ENCODE assay signal across 30 cellular contexts in genomic region chr15:62440310-62440709, GRCh38. TPM values are rescaled to one million over a fixed set of nuclear protein-coding genes. Genes with fewer than 3 reads are reported as not detected.
A peak's percentile ranks its signal among the peaks of the same experiment; 100 is the strongest.
DNase-seq lines count a peak whose midpoint lies in the region; ATAC-seq and TF ChIP-seq lines count a peak whose summit lies in the region.
"Had no signal": no experiment of that assay in that cellular context is flagged by ENCODE, and none has a peak within 500 bp of the region (broad histone marks: within the 10 kb centered on the region; RNA-seq: fewer than 3 reads in every experiment).

No MANE protein-coding gene starts in this region.

- WGBS in sigmoid colon, 2 donors = 83 to 86% methylated on average over 7 of the region's 7 CpGs
- 12 to 14% methylated on average over 7 of the region's 7 CpGs for WGBS in aorta, 2 donors

- no peak for TF ChIP-seq CTCF in sigmoid colon (IDR thresholded peaks at IDR 0.05)
- no peak for TF ChIP-seq CTCF in GM20000 (IDR thresholded peaks at IDR 0.05; ENCODE audit: extremely low read depth, missing control alignments)

- H3K27me3 ChIP-seq in sigmoid colon (no peaks in the 10 kb centered on the region), aorta (ENCODE audit: control insufficient read depth in 1 of 2, insufficient read depth in 2 of 2, low read length in 1 of 2) (no peaks in the 10 kb centered on the region)
- H3K27me3 ChIP-seq: gastroesophageal sphincter, SJSA1 had no signal

- ATAC-seq in Right ventricle myocardium superior (ENCODE audit: poor library complexity) (peak; percentile 45), left cardiac atrium (no peak), aorta (ENCODE audit: low FRiP score) (no peak), GM19395 (IDR thresholded peaks at IDR 0.05; ENCODE audit: unreplicated experiment) (no peak)
- ATAC-seq: activated CD8-positive, alpha-beta T cell treated with anti-CD3 and anti-CD28 coated beads for 36 hours; activated T-helper 17 cell treated with anti-CD3 and anti-CD28 coated beads, Interleukin-2, amount 50 U/mL, for 72 hours; esophagus mucosa; naive thymus-derived CD4-positive, alpha-beta T cell had no signal

- peaks cover 0 to 39% (median 29%) of the 10 kb centered on the region in 4 donors for H3K4me1 ChIP-seq in sigmoid colon
- peaks cover 0 to 7% of the 10 kb centered on the region in 2 donors for H3K4me1 ChIP-seq in aorta (ENCODE audit: control insufficient read depth in 1 of 2, insufficient read depth in 2 of 2, low read length in 2 of 2)

- no peak for DNase-seq in Right ventricle myocardium superior
- no peak for DNase-seq in left cardiac atrium
- DNase-seq in cerebellum (ENCODE audit: low spot score) = peak; percentile 50
- no peak for DNase-seq in sigmoid colon
- no peak for DNase-seq in aorta
- no peak for DNase-seq in NCI-H2107 treated with DMSO at 0.1 percent for 48 hours (lab: John Stamatoyannopoulos, UW; ENCODE audit: unreplicated experiment)
- no peak for DNase-seq in GM20000 (ENCODE audit: low spot score)
- DNase-seq: activated CD4-positive, alpha-beta T cell treated with anti-CD3 and anti-CD28 coated beads for 1 hour; activated CD8-positive, alpha-beta T cell treated with anti-CD3 and anti-CD28 coated beads for 36 hours; activated naive CD4-positive, alpha-beta T cell treated with anti-CD3 and anti-CD28 coated beads, Interleukin-2, amount 50 U/mL, for 16 hours; AML-193; amygdala; CD8-positive, alpha-beta memory T cell; cortex of kidney; DMS153; endodermal cell; hippocampal formation; immature natural killer cell; midbrain; naive thymus-derived CD4-positive, alpha-beta T cell; NCI-H1105; NCI-H2029; NCI-H345; NCI-H774; stimulated activated CD4-positive, alpha-beta T cell treated with anti-CD3 and anti-CD28 coated beads, Interleukin-2, amount 100 ng/mL, for 24 hours had no signal

- no peak for TF ChIP-seq EP300 in sigmoid colon (IDR thresholded peaks at IDR 0.05)

- peak overlapping the region in 3 of 4 donors; percentile 36 to 54 (median 39) for H3K27ac ChIP-seq in sigmoid colon
- peak overlapping the region; percentile 29 to 73 for H3K27ac ChIP-seq in aorta (ENCODE audit: low read depth in 1 of 2, low read length in 2 of 2)
- H3K27ac ChIP-seq: SJSA1 had no signal

- no peak for TF ChIP-seq POLR2A in sigmoid colon (IDR thresholded peaks at IDR 0.05)

- H3K4me3 ChIP-seq in sigmoid colon (no peak overlapping the region), aorta (ENCODE audit: low read length in 2 of 2) (no peak overlapping the region)
- H3K4me3 ChIP-seq: gastroesophageal sphincter, SJSA1 had no signal

- H3K9me3 ChIP-seq in sigmoid colon = no peaks in the 10 kb centered on the region
- no peaks in the 10 kb centered on the region for H3K9me3 ChIP-seq in aorta (ENCODE audit: control insufficient read depth, low read length)
- H3K9me3 ChIP-seq: gastroesophageal sphincter, SJSA1 had no signal

- H3K36me3 ChIP-seq in sigmoid colon = no peaks in the 10 kb centered on the region
- no peaks in the 10 kb centered on the region for H3K36me3 ChIP-seq in aorta (ENCODE audit: control insufficient read depth in 1 of 2, insufficient read depth in 2 of 2, low read length in 1 of 2)
- H3K36me3 ChIP-seq: gastroesophageal sphincter, SJSA1 had no signal

- intact Hi-C loops in Right ventricle myocardium superior (cut with DNase I) = no loop called here
- intact Hi-C loops in left cardiac atrium (cut with DNase I) = loop anchor here in 1 of 2 donors (5.0 kb wide), 1 partner anchor 42 kb away; no protein-coding TSS in a partner anchor
- intact Hi-C loops in sigmoid colon (cut with DNase I) = no loop called here
- intact Hi-C loops in aorta (cut with DNase I) = no loop called here

RNA-seq across cellular contexts. Expression of gene TLN2, which starts 50.0 kb away (rescaled TPM):
- 40.2 TPM for total RNA-seq in Right ventricle myocardium superior
- 10 to 100 TPM; 26.0 to 36.4 TPM for total RNA-seq in left cardiac atrium
- 33.1 TPM for total RNA-seq in cerebellum
- total RNA-seq in sigmoid colon = 10 to 100 TPM in 3 of 4 donors, 1 to 10 TPM in 1; 9.8 to 35.2 (median 15.4) TPM
- 10 to 100 TPM in 1 of 3 donors, 1 to 10 TPM in 2; 5.4 to 10.8 (median 6.9) TPM for polyA plus RNA-seq in sigmoid colon
- 10 to 100 TPM; 41.0 to 44.8 TPM for total RNA-seq in aorta
- polyA plus RNA-seq in aorta = 10 to 100 TPM in 1 of 2 donors, 1 to 10 TPM in 1; 4.9 to 18.3 TPM
- polyA plus RNA-seq: naive thymus-derived CD4-positive, alpha-beta T cell had no signal
